In the genomic region with DNA sequence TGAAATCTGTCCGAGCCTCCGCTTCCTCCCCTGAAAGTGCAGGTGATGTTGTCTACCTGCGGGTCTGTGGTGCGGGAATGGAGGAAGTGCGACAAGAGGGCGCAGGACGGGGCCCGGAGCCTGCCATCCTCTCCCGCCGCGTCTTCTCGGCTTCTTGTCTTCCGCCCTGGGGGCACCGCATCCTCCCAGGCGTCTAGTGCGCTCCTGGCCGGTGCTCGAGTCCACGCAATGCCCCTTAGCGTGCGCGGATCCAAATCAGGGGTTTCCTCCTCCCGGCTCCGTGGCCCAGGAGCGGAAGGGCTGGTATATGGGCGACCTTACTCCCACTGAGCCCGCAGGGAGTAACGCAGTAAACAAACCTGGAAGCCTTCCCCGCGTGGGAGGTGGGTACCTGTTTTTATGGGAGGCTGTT, we compare ENCODE assay signal across 8 cellular contexts. TPM values are rescaled to one million over a fixed set of nuclear protein-coding genes. Genes with fewer than 3 reads are reported as not detected.
DNase-seq lines count a peak whose midpoint lies in the region; ATAC-seq and TF ChIP-seq lines count a peak whose summit lies in the region.

No MANE protein-coding gene starts in this region.

- peak overlapping the region; percentile 85 to 95 (median 91) for H3K27ac Mint-ChIP-seq in CD14-positive monocyte

- H3K27me3 ChIP-seq in heart right ventricle, result no peaks in the 10 kb centered on the region

- peak overlapping the region; percentile 92 to 96 for H3K4me3 Mint-ChIP-seq in CD14-positive monocyte

- peak overlapping the region; percentile 70 to 96 (median 84) for H3K4me3 ChIP-seq in heart right ventricle

- H3K9me3 ChIP-seq in heart right ventricle, result peaks cover 0 to 6% (median 0%) of the 10 kb centered on the region in 11 donors

- intact Hi-C loops in CD14-positive monocyte (cut with micrococcal nuclease), result loop anchor here (10.0 kb wide), 2 partner anchors 138 to 258 kb away; a partner anchor contains a TSS
- intact Hi-C loops in heart right ventricle (cut with DNase I), result loop anchor here in 2 of 10 donors (10.0 kb wide), 1 partner anchor 152 kb away; a partner anchor contains a TSS
- intact Hi-C loops in sciatic nerve (cut with DNase I), result no loop called here

- H3K27ac ChIP-seq in heart right ventricle, result peak overlapping the region in 9 of 10 donors; percentile 71 to 88 (median 76)

- H3K4me1 ChIP-seq in heart right ventricle, result peaks cover 0 to 23% (median 17%) of the 10 kb centered on the region in 9 donors

- WGBS in heart right ventricle, 2 donors, result 3% methylated on average over 30 of the region's 30 CpGs

- DNase-seq in CD14-positive monocyte (ENCODE audit: low spot score) (no peak), NAMALWA (ENCODE audit: low spot score) (peak; percentile 53), heart right ventricle (peak; percentile 23), sciatic nerve (ENCODE audit: low spot score) (peak; percentile 67), GM13976 (ENCODE audit: low spot score) (no peak), NCI-H128 (lab: John Stamatoyannopoulos, UW; ENCODE audit: unreplicated experiment) (no peak)
- DNase-seq in activated gamma-delta T cell treated with anti-CD3 and anti-CD28 coated beads, Interleukin-2, amount 50 U/mL, for 16 hours (ENCODE audit: low read depth), result peak; percentile 31

- peaks cover 0 to 10% (median 0%) of the 10 kb centered on the region in 9 donors for H3K36me3 ChIP-seq in heart right ventricle

- in situ Hi-C loops in GM13976 (cut with MboI; ENCODE audit: low sequenced_read_pairs, unreplicated experiment), result no loop called here

- H3K27me3 Mint-ChIP-seq in CD14-positive monocyte (ENCODE audit: low read depth in 3 of 3), result peaks cover 0 to 3% (median 2%) of the 10 kb centered on the region in 3 donors

- H3K9me3 Mint-ChIP-seq in CD14-positive monocyte, result peaks cover 0 to 4% (median 0%) of the 10 kb centered on the region in 7 donors

- TF ChIP-seq CTCF in CD14-positive monocyte (IDR thresholded peaks at IDR 0.05) (no peak), heart right ventricle (IDR thresholded peaks at IDR 0.05) (no peak), GM13976 (IDR thresholded peaks at IDR 0.05; ENCODE audit: borderline replicate concordance, control extremely low read depth, extremely low read depth, insufficient read depth, missing control alignments) (no peak)

- peaks cover 14% of the 10 kb centered on the region for H3K4me1 Mint-ChIP-seq in CD14-positive monocyte

- ATAC-seq in GM21786 (IDR thresholded peaks at IDR 0.05; ENCODE audit: unreplicated experiment) (peak; percentile 18), heart right ventricle (peak; percentile 4 to 46 (median 26)), sciatic nerve (peak; percentile 9)

- H3K36me3 Mint-ChIP-seq in CD14-positive monocyte, result peaks cover 1 to 10% of the 10 kb centered on the region in 2 donors

RNA-seq across cellular contexts. Expression of a gene that starts 0.4 kb away (rescaled TPM):
- polyA plus RNA-seq in CD14-positive monocyte (1 to 10 TPM; 1.7 to 3.6 TPM), heart right ventricle (10 to 100 TPM in 1 of 2 donors, 1 to 10 TPM in 1; 4.7 to 20.1 TPM)
- total RNA-seq in heart right ventricle (10 to 100 TPM in 1 of 10 donors, 1 to 10 TPM in 9; 6.1 to 12.1 (median 7.3) TPM), sciatic nerve (49.8 TPM)

RNA-seq across cellular contexts. Expression of a gene that starts 7.1 kb away (rescaled TPM):
- polyA plus RNA-seq in CD14-positive monocyte (10 to 100 TPM in 1 of 2 donors, 1 to 10 TPM in 1; 2.5 to 11.5 TPM), heart right ventricle (10 to 100 TPM in 1 of 2 donors, 1 to 10 TPM in 1; 9.0 to 10.3 TPM)
- total RNA-seq in heart right ventricle (10 to 100 TPM; 20.3 to 31.9 (median 22.7) TPM), sciatic nerve (38.9 TPM)

Comparison
In these comparisons a context has a peak if more than half of its experiments do, and no peak if none do; other contexts are left out.
1. DNase-seq: peak in NAMALWA (single experiment), activated gamma-delta T cell treated with anti-CD3 and anti-CD28 coated beads, Interleukin-2, amount 50 U/mL, for 16 hours (single experiment), heart right ventricle (2 of 2) and sciatic nerve (single experiment); none in CD14-positive monocyte (single experiment), GM13976 (single experiment) and NCI-H128 (single experiment).
2. Peak in every context shown above with its lines, with median percentiles within 50 percentile points of each other: ATAC-seq.